ENCODE assay signal across 11 cellular contexts in genomic region chr10:103154464-103155299, GRCh38. TPM values are rescaled to one million over a fixed set of nuclear protein-coding genes. Genes with fewer than 3 reads are reported as not detected.
DNase-seq lines count a peak whose midpoint lies in the region; ATAC-seq and TF ChIP-seq lines count a peak whose summit lies in the region.
"Had no signal": no experiment of that assay in that cellular context is flagged by ENCODE, and none has a peak within 500 bp of the region (broad histone marks: within the 10 kb centered on the region; RNA-seq: fewer than 3 reads in every experiment).

No MANE protein-coding gene starts in this region.

- DNase-seq in NCI-H146 (lab: John Stamatoyannopoulos, UW) (peak; percentile 2), choroid plexus epithelial cell (ENCODE audit: low read depth) (peak; percentile 48), left lobe of liver (ENCODE audit: low spot score) (no peak), suprapubic skin (ENCODE audit: low spot score in 2 of 2) (no peak), substantia nigra (lab: John Stamatoyannopoulos, UW) (no peak), pons (ENCODE audit: low spot score) (no peak), GM19238 (ENCODE audit: insufficient read length, low spot score) (no peak)
- no peak for DNase-seq in activated CD4-positive, alpha-beta T cell treated with anti-CD3 and anti-CD28 coated beads for 4 hours
- DNase-seq: activated effector memory CD4-positive, alpha-beta T cell treated with anti-CD3 and anti-CD28 coated beads, Interleukin-2, amount 50 U/mL, for 16 hours; KBM-7; NCI-H524 treated with DMSO at 0.1 percent for 48 hours had no signal

- H3K36me3 ChIP-seq in suprapubic skin: peaks cover 3% of the 10 kb centered on the region

- TF ChIP-seq CTCF in choroid plexus epithelial cell (conservative IDR thresholded peaks at IDR 0.05; ENCODE audit: low read depth, low read length): no peak
- no peak for TF ChIP-seq CTCF in suprapubic skin (IDR thresholded peaks at IDR 0.05)

- no peak for TF ChIP-seq POLR2A in suprapubic skin (IDR thresholded peaks at IDR 0.05)

- 40% methylated on average over 3 of the region's 3 CpGs for WGBS in suprapubic skin

- no peak for TF ChIP-seq EP300 in suprapubic skin (IDR thresholded peaks at IDR 0.05)

- ATAC-seq in left lobe of liver: peak; percentile 23

- H3K27me3 ChIP-seq in suprapubic skin: no peaks in the 10 kb centered on the region

- no peak overlapping the region for H3K4me3 ChIP-seq in choroid plexus epithelial cell (ENCODE audit: low read depth, low read length)
- H3K4me3 ChIP-seq in suprapubic skin: no peak overlapping the region

- H3K27ac ChIP-seq in suprapubic skin: peak overlapping the region; percentile 31
- no peak overlapping the region for H3K27ac ChIP-seq in substantia nigra (ENCODE audit: low read depth, low read length, poor library complexity, severe bottlenecking)

- H3K9me3 ChIP-seq in suprapubic skin: no peaks in the 10 kb centered on the region

- peaks cover 27% of the 10 kb centered on the region for H3K4me1 ChIP-seq in suprapubic skin

RNA-seq across cellular contexts. Expression of gene NT5C2, which starts 38.4 kb away (rescaled TPM):
- total RNA-seq in left lobe of liver: 21.3 TPM
- 10 to 100 TPM; 28.4 to 51.5 (median 33.2) TPM for total RNA-seq in suprapubic skin

Comparison
In these comparisons a context has a peak if more than half of its experiments do, and no peak if none do; other contexts are left out.
1. DNase-seq: peak in NCI-H146 (single experiment) and choroid plexus epithelial cell (single experiment); none in left lobe of liver (single experiment), suprapubic skin (0 of 2), substantia nigra (0 of 49), pons (single experiment), GM19238 (single experiment) and activated CD4-positive, alpha-beta T cell treated with anti-CD3 and anti-CD28 coated beads for 4 hours (0 of 2).